Comparison of ENCODE assay signal across 8 cellular contexts in genomic region chr11:127470485-127470884, GRCh38.
DNase-seq lines count a peak whose midpoint lies in the region; ATAC-seq and TF ChIP-seq lines count a peak whose summit lies in the region.

No MANE protein-coding gene starts in this region.

- H3K4me3 Mint-ChIP-seq in T-helper 17 cell = no peak overlapping the region

- peak; percentile 52 for TF ChIP-seq CTCF in C4-2B (conservative IDR thresholded peaks at IDR 0.05)
- peak; percentile 19 for TF ChIP-seq CTCF in foreskin fibroblast (IDR thresholded peaks at IDR 0.05; ENCODE audit: low read depth, low read length)

- H3K27ac Mint-ChIP-seq in T-helper 17 cell = no peak overlapping the region

- peak; percentile 61 for ATAC-seq in GM19397 (IDR thresholded peaks at IDR 0.05; ENCODE audit: unreplicated experiment)
- no peak for ATAC-seq in T-helper 17 cell
- no peak for ATAC-seq in HG03196 (IDR thresholded peaks at IDR 0.05; ENCODE audit: unreplicated experiment)

- H3K4me1 Mint-ChIP-seq in T-helper 17 cell = no peaks in the 10 kb centered on the region

- H3K36me3 Mint-ChIP-seq in T-helper 17 cell (ENCODE audit: low read depth) = no peaks in the 10 kb centered on the region

- H3K27ac ChIP-seq in C4-2B = no peak overlapping the region

- H3K4me3 ChIP-seq in foreskin fibroblast (ENCODE audit: low read depth in 1 of 2, low read length in 2 of 2) = no peak overlapping the region

- no peaks in the 10 kb centered on the region for H3K27me3 Mint-ChIP-seq in T-helper 17 cell

- H3K9me3 ChIP-seq in T-helper 17 cell (ENCODE audit: control insufficient read depth, low read length, poor library complexity, severe bottlenecking) = no peaks in the 10 kb centered on the region

- peak; percentile 21 for DNase-seq in M059J (ENCODE audit: low read depth)
- no peak for DNase-seq in foreskin fibroblast
- DNase-seq in T-helper 17 cell = no peak
- DNase-seq in activated naive CD4-positive, alpha-beta T cell (lab: John Stamatoyannopoulos, UW) = no peak
- no peak for DNase-seq in AG08395 (ENCODE audit: low spot score)
